In the genomic region with DNA sequence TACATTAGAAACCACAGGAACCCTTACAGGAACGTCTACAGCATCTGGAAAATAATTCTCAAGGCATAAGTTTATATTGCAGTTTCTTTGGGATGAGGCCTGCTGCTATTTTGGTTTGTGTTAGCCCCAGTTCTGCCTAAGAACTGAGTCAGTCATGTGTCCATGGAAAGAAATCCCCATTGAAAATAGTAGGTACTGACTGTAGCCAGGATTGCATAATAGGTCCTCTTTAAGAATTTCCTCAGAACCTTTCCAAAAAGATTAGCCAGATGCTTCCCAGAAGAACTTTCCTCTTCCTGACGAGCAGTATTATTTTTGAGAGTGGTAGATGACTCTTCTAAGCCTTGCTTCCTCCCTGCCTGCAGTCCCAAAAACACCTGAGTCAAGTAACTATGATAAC, we compare ENCODE assay signal across 13 cellular contexts. TPM values are rescaled to one million over a fixed set of nuclear protein-coding genes. Genes with fewer than 3 reads are reported as not detected.
DNase-seq lines count a peak whose midpoint lies in the region; ATAC-seq and TF ChIP-seq lines count a peak whose summit lies in the region.
"Had no signal": no experiment of that assay in that cellular context is flagged by ENCODE, and none has a peak within 500 bp of the region (broad histone marks: within the 10 kb centered on the region; RNA-seq: fewer than 3 reads in every experiment).

No MANE protein-coding gene starts in this region.

- H3F3A ChIP-seq in SK-N-SH (replicated peaks; ENCODE audit: insufficient read depth), result peaks cover 10% of the 10 kb centered on the region

- H3K27me3 ChIP-seq in ACC112 (ENCODE audit: insufficient read depth, low read length), result no peaks in the 10 kb centered on the region
- no peaks in the 10 kb centered on the region for H3K27me3 ChIP-seq in SK-N-SH (ENCODE audit: insufficient read depth)
- H3K27me3 ChIP-seq in CD8-positive, alpha-beta T cell (ENCODE audit: insufficient read depth, low read length), result no peaks in the 10 kb centered on the region

- TF ChIP-seq EP300 in SK-N-SH (IDR thresholded peaks at IDR 0.05; ENCODE audit: borderline replicate concordance in 1 of 2, low read depth in 1 of 2, low read length in 1 of 2), result peak; percentile 3 to 11; a peak in 1 of 4 replicates

- H3K79me2 ChIP-seq in ACC112 (ENCODE audit: control insufficient read depth, insufficient read depth, low read length, unreplicated experiment) (peaks cover 55% of the 10 kb centered on the region), SK-N-SH (ENCODE audit: insufficient read depth) (peaks cover 100% of the 10 kb centered on the region)

- H3K4me1 ChIP-seq in ACC112 (ENCODE audit: control insufficient read depth, insufficient read depth, low read length, unreplicated experiment) (peaks cover 36% of the 10 kb centered on the region), SK-N-SH (ENCODE audit: control insufficient read depth in 1 of 2, insufficient read depth in 2 of 2, low read depth in 1 of 2, low read length in 1 of 2) (peaks cover 24 to 29% of the 10 kb centered on the region in 2 experiments)
- no peaks in the 10 kb centered on the region for H3K4me1 ChIP-seq in CD8-positive, alpha-beta T cell (ENCODE audit: insufficient read depth, low read length)

- no peak for DNase-seq in SK-N-SH
- DNase-seq in fibroblast of gingiva (ENCODE audit: low read depth), result peak; percentile 90
- peak; percentile 44 for DNase-seq in myocyte (ENCODE audit: low read depth)
- DNase-seq in CD8-positive, alpha-beta T cell, result no peak
- no peak for DNase-seq in COLO829 (ENCODE audit: low spot score)
- DNase-seq: 8988T; activated CD4-positive, alpha-beta T cell treated with anti-CD3 and anti-CD28 coated beads for 36 hours; activated naive CD4-positive, alpha-beta T cell treated with Interleukin-2 at 50 U/mL for 16 hours had no signal

- H3K9me3 Mint-ChIP-seq in CD8-positive, alpha-beta T cell, result no peaks in the 10 kb centered on the region
- H3K9me3 Mint-ChIP-seq: stimulated activated naive CD8-positive, alpha-beta T cell treated with anti-CD3 and anti-CD28 coated beads, Interleukin-15, Interleukin-2, amounts not matched to agents 100 ng/mL and 50 ng/mL, for 24 hours had no signal

- peak overlapping the region; percentile 8; the same call in 1 of the 2 replicates for H3K4me3 ChIP-seq in ACC112 (ENCODE audit: low read depth, low read length)
- H3K4me3 ChIP-seq in SK-N-SH (ENCODE audit: low read depth in 2 of 2, low read length in 1 of 2), result no peak overlapping the region
- no peak overlapping the region for H3K4me3 ChIP-seq in CD8-positive, alpha-beta T cell (ENCODE audit: low read depth, low read length)

- CTCF ChIA-PET in SK-N-SH (lab: Yijun Ruan, JAX), result interaction anchor here (0.7 to 3.4 kb wide), 3 partner anchors 18 to 51 kb away, joined by 3 to 10 read pairs (median 3); no protein-coding TSS in a partner anchor
- CTCF ChIA-PET in CD8-positive, alpha-beta T cell (lab: Charles Lee), result no interaction called here

- no peaks in the 10 kb centered on the region for H3K9me3 ChIP-seq in SK-N-SH
- H3K9me3 ChIP-seq in CD8-positive, alpha-beta T cell (ENCODE audit: low read length), result no peaks in the 10 kb centered on the region

- no peak overlapping the region for H3K27ac Mint-ChIP-seq in CD8-positive, alpha-beta T cell
- H3K27ac Mint-ChIP-seq: activated CD4-positive, alpha-beta T cell treated with anti-CD3 and anti-CD28 coated beads for 36 hours; stimulated activated naive CD8-positive, alpha-beta T cell treated with anti-CD3 and anti-CD28 coated beads, Interleukin-15, Interleukin-2, amounts not matched to agents 100 ng/mL and 50 ng/mL, for 24 hours had no signal

- H3K27me3 Mint-ChIP-seq in CD8-positive, alpha-beta T cell (ENCODE audit: low read depth), result no peaks in the 10 kb centered on the region
- H3K27me3 Mint-ChIP-seq: activated CD4-positive, alpha-beta T cell treated with anti-CD3 and anti-CD28 coated beads for 36 hours had no signal

- H3K9ac ChIP-seq in SK-N-SH, result 0 out of 2 replicates have a peak overlapping the region, but pooled peaks have one; percentile 18

- no peak for TF ChIP-seq CTCF in SK-N-SH (IDR thresholded peaks at IDR 0.05)
- no peak for TF ChIP-seq CTCF in CD8-positive, alpha-beta T cell (IDR thresholded peaks at IDR 0.05)

- H2AFZ ChIP-seq in ACC112 (ENCODE audit: low read length, unreplicated experiment) (no peak overlapping the region), SK-N-SH (ENCODE audit: low read depth) (no peak overlapping the region)

- WGBS in SK-N-SH (ENCODE audit: low lambda C conversion rate), result 22% methylated on average over 2 of the region's 2 CpGs

- intact Hi-C loops in CD8-positive, alpha-beta T cell (cut with DNase I, micrococcal nuclease), result no loop called here

- peaks cover 50% of the 10 kb centered on the region for H4K20me1 ChIP-seq in SK-N-SH (ENCODE audit: insufficient read depth)

- no peak overlapping the region for H3K4me3 Mint-ChIP-seq in CD8-positive, alpha-beta T cell
- H3K4me3 Mint-ChIP-seq: activated CD4-positive, alpha-beta T cell treated with anti-CD3 and anti-CD28 coated beads for 36 hours; stimulated activated naive CD8-positive, alpha-beta T cell treated with anti-CD3 and anti-CD28 coated beads, Interleukin-15, Interleukin-2, amounts not matched to agents 100 ng/mL and 50 ng/mL, for 24 hours had no signal

- H3K4me1 Mint-ChIP-seq in CD8-positive, alpha-beta T cell (ENCODE audit: low read depth), result no peaks in the 10 kb centered on the region

- H3K36me3 ChIP-seq in ACC112 (ENCODE audit: insufficient read depth, low read length), result no peaks in the 10 kb centered on the region
- H3K36me3 ChIP-seq in SK-N-SH (replicated peaks in 1 of 2; ENCODE audit: control insufficient read depth in 1 of 2, insufficient read depth in 2 of 2, low read length in 1 of 2), result peaks cover 0 to 5% of the 10 kb centered on the region in 2 experiments
- no peaks in the 10 kb centered on the region for H3K36me3 ChIP-seq in CD8-positive, alpha-beta T cell (ENCODE audit: insufficient read depth, low read length)

- no peak for TF ChIP-seq RAD21 in SK-N-SH (IDR thresholded peaks at IDR 0.05; ENCODE audit: low read length)

- POLR2A ChIA-PET in SK-N-SH (lab: Yijun Ruan, JAX), result no interaction called here
- POLR2A ChIA-PET in CD8-positive, alpha-beta T cell (lab: Charles Lee), result no interaction called here

- H3K36me3 Mint-ChIP-seq in CD8-positive, alpha-beta T cell, result no peaks in the 10 kb centered on the region

- H3K27ac ChIP-seq in ACC112 (ENCODE audit: low read depth, low read length), result peak overlapping the region; percentile 82
- H3K27ac ChIP-seq in SK-N-SH (ENCODE audit: low read depth in 2 of 2, low read length in 1 of 2), result peak overlapping the region; percentile 71 to 77
- no peak overlapping the region for H3K27ac ChIP-seq in CD8-positive, alpha-beta T cell (ENCODE audit: low read depth, low read length)

- H3K9me2 ChIP-seq in SK-N-SH, result no peaks in the 10 kb centered on the region

- peak overlapping the region; percentile 35; the same call in 1 of the 2 replicates for H3K4me2 ChIP-seq in SK-N-SH

- ATAC-seq in HG03095 (IDR thresholded peaks at IDR 0.05; ENCODE audit: unreplicated experiment) (no peak), GM21825 (IDR thresholded peaks at IDR 0.05; ENCODE audit: unreplicated experiment) (no peak)
- no peak for ATAC-seq in CD8-positive, alpha-beta T cell
- ATAC-seq: activated CD4-positive, alpha-beta T cell treated with anti-CD3 and anti-CD28 coated beads for 36 hours; Panc1 had no signal

TF ChIP-seq in SK-N-SH, 30 proteins besides CTCF, POLR2A, EP300 and RAD21 (continues in another document):
- TF ChIP-seq NFIC (IDR thresholded peaks at IDR 0.05; ENCODE audit: borderline replicate concordance) (no peak), TCF12 (IDR thresholded peaks at IDR 0.05) (peak; percentile 55), USF2 (IDR thresholded peaks at IDR 0.05; ENCODE audit: borderline replicate concordance, low read depth, low read length) (no peak), POLR2AphosphoS5 (IDR thresholded peaks at IDR 0.05; ENCODE audit: low read depth, low read length) (no peak), EZH2phosphoT487 (IDR thresholded peaks at IDR 0.05; ENCODE audit: borderline replicate concordance, low read depth) (no peak), MEF2A (IDR thresholded peaks at IDR 0.05; ENCODE audit: borderline replicate concordance, low read depth) (0 out of 2 replicates have a peak, but pooled peaks have one; percentile 8)
- TF ChIP-seq, protein P1, sequence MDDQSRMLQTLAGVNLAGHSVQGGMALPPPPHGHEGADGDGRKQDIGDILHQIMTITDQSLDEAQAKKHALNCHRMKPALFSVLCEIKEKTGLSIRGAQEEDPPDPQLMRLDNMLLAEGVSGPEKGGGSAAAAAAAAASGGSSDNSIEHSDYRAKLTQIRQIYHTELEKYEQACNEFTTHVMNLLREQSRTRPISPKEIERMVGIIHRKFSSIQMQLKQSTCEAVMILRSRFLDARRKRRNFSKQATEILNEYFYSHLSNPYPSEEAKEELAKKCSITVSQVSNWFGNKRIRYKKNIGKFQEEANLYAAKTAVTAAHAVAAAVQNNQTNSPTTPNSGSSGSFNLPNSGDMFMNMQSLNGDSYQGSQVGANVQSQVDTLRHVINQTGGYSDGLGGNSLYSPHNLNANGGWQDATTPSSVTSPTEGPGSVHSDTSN (IDR thresholded peaks at IDR 0.05), result peak; percentile 24; the same call in 1 of the 2 replicates
- TF ChIP-seq, protein P2, sequence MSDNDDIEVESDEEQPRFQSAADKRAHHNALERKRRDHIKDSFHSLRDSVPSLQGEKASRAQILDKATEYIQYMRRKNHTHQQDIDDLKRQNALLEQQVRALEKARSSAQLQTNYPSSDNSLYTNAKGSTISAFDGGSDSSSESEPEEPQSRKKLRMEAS (IDR thresholded peaks at IDR 0.05; ENCODE audit: low read depth), result no peak
- TF ChIP-seq, protein P3, sequence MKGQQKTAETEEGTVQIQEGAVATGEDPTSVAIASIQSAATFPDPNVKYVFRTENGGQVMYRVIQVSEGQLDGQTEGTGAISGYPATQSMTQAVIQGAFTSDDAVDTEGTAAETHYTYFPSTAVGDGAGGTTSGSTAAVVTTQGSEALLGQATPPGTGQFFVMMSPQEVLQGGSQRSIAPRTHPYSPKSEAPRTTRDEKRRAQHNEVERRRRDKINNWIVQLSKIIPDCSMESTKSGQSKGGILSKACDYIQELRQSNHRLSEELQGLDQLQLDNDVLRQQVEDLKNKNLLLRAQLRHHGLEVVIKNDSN (IDR thresholded peaks at IDR 0.05; ENCODE audit: borderline replicate concordance, low read depth), result 0 out of 2 replicates have a peak, but pooled peaks have one; percentile 4

RNA-seq across cellular contexts. Expression of gene RASSF8, which starts 52.6 kb away (rescaled TPM):
- 15.3 and 17.9 TPM in 2 replicates for polyA plus RNA-seq in SK-N-SH (2012; rRNA removed)
- 19.2 and 21.4 TPM in 2 replicates for polyA plus RNA-seq in SK-N-SH (2012; cell fraction: cytosol; rRNA removed)
- polyA plus RNA-seq in SK-N-SH (2012; cell fraction: nucleus; rRNA removed), result 9.0 and 17.8 TPM in 2 replicates
- 14.6 and 27.4 TPM in 2 replicates for total RNA-seq in myocyte
- 8.1 TPM for polyA plus RNA-seq in myocyte (2012)
- total RNA-seq in CD8-positive, alpha-beta T cell, result under 1 TPM; 0.08 to 0.31 TPM

Comparison
In these comparisons a context has a peak if more than half of its experiments do, and no peak if none do; other contexts are left out.
1. DNase-seq: peak in fibroblast of gingiva (single experiment) and myocyte (single experiment); none in SK-N-SH (single experiment), CD8-positive, alpha-beta T cell (0 of 7) and COLO829 (single experiment).
2. RNA of gene RASSF8, which starts 52.6 kb away (total RNA-seq): 14.6 to 27.4 TPM in myocyte; 0.08 to 0.31 TPM in CD8-positive, alpha-beta T cell; every median in the first group is over 10 times any median in the second.